22 cellular contexts compared by ENCODE assay signal in the genomic region with DNA sequence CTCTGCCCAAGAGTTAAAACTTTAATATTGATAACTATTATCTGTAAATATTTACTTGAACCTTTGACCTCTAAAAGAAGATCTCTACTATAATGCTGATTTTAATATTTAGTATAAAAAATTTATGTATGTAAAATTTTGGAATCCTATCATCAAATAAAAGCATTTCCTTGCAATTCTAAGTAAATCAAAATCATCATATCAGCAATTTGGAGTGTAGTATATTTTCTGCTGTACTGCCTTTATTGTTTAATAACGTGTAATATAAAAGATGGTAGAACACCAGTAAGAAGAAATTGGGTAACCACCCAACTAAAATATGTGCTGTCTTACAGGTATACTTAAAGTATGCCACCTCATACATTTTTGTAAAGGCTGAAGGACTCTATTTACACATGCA.
DNase-seq lines count a peak whose midpoint lies in the region; ATAC-seq, FAIRE-seq and TF ChIP-seq lines count a peak whose summit lies in the region.
"Had no signal": no experiment of that assay in that cellular context is flagged by ENCODE, and none has a peak within 500 bp of the region (broad histone marks: within the 10 kb centered on the region; RNA-seq: fewer than 3 reads in every experiment).

No MANE protein-coding gene starts in this region.

- intact Hi-C loops in posterior cingulate gyrus (cut with DNase I), result no loop called here

- 89% methylated on average over 1 of the region's 1 CpG for WGBS in A549 (ENCODE audit: missing lambda C conversion rate)

- TF ChIP-seq EP300 in A549 (IDR thresholded peaks at IDR 0.05), result no peak

- no peaks in the 10 kb centered on the region for H3K9me3 ChIP-seq in A549
- H3K9me3 ChIP-seq: BE2C had no signal

- POLR2A ChIA-PET in A549 (lab: Yijun Ruan, JAX), result no interaction called here

- CTCF ChIA-PET in A549 (lab: Yijun Ruan, JAX), result no interaction called here

- no peak overlapping the region for H3K27ac ChIP-seq in A549
- H3K27ac ChIP-seq: BLaER1 treated with 17β-estradiol and CSF1 and Interleukin-3, amounts not matched to agents 10 nM and 100 nM; GM23248 had no signal

- ATAC-seq in A549, result no peak
- no peak for ATAC-seq in omental fat pad (ENCODE audit: low FRiP score)

- peaks cover 7% of the 10 kb centered on the region; the same call in 1 of the 3 replicates for H3K4me1 ChIP-seq in A549
- H3K4me1 ChIP-seq: BE2C had no signal

- no peak for DNase-seq in A549 (ENCODE audit: low read depth in 1 of 2, low spot score in 1 of 2)
- no peak for DNase-seq in GM18507 (ENCODE audit: extremely low spot score, insufficient read length, low read depth)
- no peak for DNase-seq in posterior cingulate gyrus
- DNase-seq in NCI-H524 (lab: John Stamatoyannopoulos, UW), result no peak
- no peak for DNase-seq in omental fat pad (ENCODE audit: low spot score)
- DNase-seq: ACHN; AML-193; BE2C; CD4-positive, alpha-beta T cell; CD8-positive, alpha-beta memory T cell; DMS 273 treated with DMSO at 0.1 percent for 48 hours; DMS79; EL; GF-D8; GM23248; H7; HCEC 1CT had no signal

- no peak for TF ChIP-seq RAD21 in A549 (conservative IDR thresholded peaks at IDR 0.05 in 1 of 2, IDR thresholded peaks at IDR 0.05 in 1 of 2)

- TF ChIP-seq CTCF in A549 (IDR thresholded peaks at IDR 0.05) (no peak), omental fat pad (IDR thresholded peaks at IDR 0.05) (no peak)

- no peak overlapping the region for H3K4me3 ChIP-seq in A549
- H3K4me3 ChIP-seq: BLaER1 treated with 17β-estradiol and CSF1 and Interleukin-3, amounts not matched to agents 10 nM and 100 nM; GM23248 had no signal

- TF ChIP-seq POLR2A in A549 (IDR thresholded peaks at IDR 0.05; ENCODE audit: low read length), result no peak

- no peak for FAIRE-seq in A549 (lab: Jason Lieb, UNC)
- FAIRE-seq in GM18507 (lab: Jason Lieb, UNC), result peak; percentile 46
- peak; percentile 75 for FAIRE-seq in colon (lab: Jason Lieb, UNC)
- FAIRE-seq: D721Med, GM12891, H1 had no signal

- no peak overlapping the region for H3K4me2 ChIP-seq in A549
- H3K4me2 ChIP-seq: BLaER1 treated with 17β-estradiol and CSF1 and Interleukin-3, amounts not matched to agents 10 nM and 100 nM had no signal

TF ChIP-seq in A549, 52 proteins besides CTCF, POLR2A, EP300 and RAD21:
- peak; percentile 50 for TF ChIP-seq MAFK (IDR thresholded peaks at IDR 0.05; ENCODE audit: partially characterized antibody)
- no peak for TF ChIP-seq TP53 (CRISPR knock-in tag; IDR thresholded peaks at IDR 0.05)
TF ChIP-seq in A549: peak in this region for 1.
